ENCODE assay signal across 8 cellular contexts in the genomic region with DNA sequence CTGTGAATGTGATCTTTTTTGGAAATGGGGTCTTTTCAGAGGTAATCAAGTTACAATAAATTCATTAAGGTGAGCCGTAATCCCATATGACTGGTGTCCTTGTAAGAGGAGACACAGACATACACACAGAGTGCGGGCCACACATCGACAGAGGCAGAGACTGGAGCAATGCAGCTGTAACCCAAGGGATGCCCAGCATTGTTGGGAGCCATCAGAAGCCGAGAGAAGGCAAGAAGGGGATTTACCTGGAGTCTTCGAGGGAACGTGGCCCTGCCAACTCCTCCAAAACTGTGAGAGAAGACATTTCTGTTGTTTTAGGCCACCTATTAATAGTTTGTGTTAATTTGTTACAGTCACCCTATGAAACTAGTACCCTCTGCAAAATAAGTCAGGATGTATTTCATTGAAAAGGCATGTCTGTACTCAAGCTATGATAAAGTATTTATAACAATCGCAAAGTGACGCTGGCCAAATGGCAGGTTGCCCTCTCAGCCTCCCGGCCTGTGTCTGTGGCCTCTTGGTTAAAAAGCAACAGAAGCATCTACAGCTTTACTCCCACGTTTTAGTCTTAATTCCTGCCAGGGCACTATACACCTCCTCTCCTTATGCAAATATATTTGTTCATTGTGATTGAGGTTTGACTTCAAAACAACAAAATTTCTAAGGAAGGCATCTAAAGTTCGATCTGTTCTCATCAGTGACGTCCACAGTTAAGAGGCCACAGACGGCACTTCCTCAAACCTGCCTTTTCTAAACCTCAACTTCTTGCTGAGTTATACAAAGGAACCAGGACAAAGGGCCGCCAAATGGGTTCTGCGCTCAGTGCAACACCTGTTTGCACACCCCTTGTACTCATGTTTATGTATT. TPM values are rescaled to one million over a fixed set of nuclear protein-coding genes. Genes with fewer than 3 reads are reported as not detected.
DNase-seq lines count a peak whose midpoint lies in the region; ATAC-seq, FAIRE-seq and TF ChIP-seq lines count a peak whose summit lies in the region.

No MANE protein-coding gene starts in this region.

- CTCF ChIA-PET in K562 (lab: Yijun Ruan, JAX; ENCODE audit: low intra/inter-chr PET ratio), result no interaction called here

- no peak overlapping the region for H3K4me2 ChIP-seq in K562 (ENCODE audit: insufficient read depth, low read length)

- TF ChIP-seq CTCF in AG10803 (conservative IDR thresholded peaks at IDR 0.05; ENCODE audit: low read length) (no peak), K562 (IDR thresholded peaks at IDR 0.05 in 2 of 3, conservative IDR thresholded peaks at IDR 0.05 in 1 of 3; ENCODE audit: insufficient read depth in 2 of 3, low read depth in 1 of 3, low read length in 3 of 3) (no peak), lower lobe of right lung (IDR thresholded peaks at IDR 0.05) (no peak), D721Med (IDR thresholded peaks at IDR 0.05; ENCODE audit: insufficient read depth, missing control alignments) (no peak)

- TF ChIP-seq POLR2A in K562 (conservative IDR thresholded peaks at IDR 0.05), result no peak

- DNase-seq in AG10803 (ENCODE audit: low read depth), result peak; percentile 58
- DNase-seq in LHCN-M2 (ENCODE audit: low read depth), result peak; percentile 53
- DNase-seq in K562 (ENCODE audit: extremely low read depth in 1 of 4, low spot score in 3 of 4), result no peak
- peak; percentile 55 for DNase-seq in lower lobe of right lung
- no peak for DNase-seq in DMS 273 (lab: John Stamatoyannopoulos, UW; ENCODE audit: unreplicated experiment)
- no peak for DNase-seq in HAP-1 (ENCODE audit: low spot score in 2 of 2)
- DNase-seq in D721Med (ENCODE audit: insufficient read length, low spot score), result no peak

- no peaks in the 10 kb centered on the region for H3K36me3 ChIP-seq in K562 (ENCODE audit: control insufficient read depth, insufficient read depth, low read length)
- no peaks in the 10 kb centered on the region for H3K36me3 ChIP-seq in lower lobe of right lung
- no peaks in the 10 kb centered on the region for H3K36me3 ChIP-seq in HAP-1 (replicated peaks)

- H3K9me1 ChIP-seq in K562 (ENCODE audit: control insufficient read depth, insufficient read depth, low read length), result no peaks in the 10 kb centered on the region

- no peak overlapping the region for H3K9ac ChIP-seq in K562 (ENCODE audit: insufficient read depth in 1 of 2, low read depth in 2 of 2, low read length in 2 of 2)

- H3K27ac ChIP-seq in K562 (ENCODE audit: extremely low read depth, low read depth, low read length), result no peak overlapping the region
- H3K27ac ChIP-seq in lower lobe of right lung, result peak overlapping the region; percentile 81

- H3K79me2 ChIP-seq in K562 (ENCODE audit: control insufficient read depth, insufficient read depth, low read length), result no peaks in the 10 kb centered on the region

- in situ Hi-C loops in K562 (cut with MboI), result no loop called here
- in situ Hi-C loops in HAP-1 (cut with MboI; ENCODE audit: low sequenced_read_pairs), result no loop called here

- no peak for TF ChIP-seq EP300 in K562 (IDR thresholded peaks at IDR 0.05; ENCODE audit: low read length)

- WGBS in K562 (ENCODE audit: insufficient coverage, low coverage, missing lambda C conversion rate), result 52% methylated on average over 15 of the region's 15 CpGs

- H3K4me1 ChIP-seq in K562 (replicated peaks in 1 of 2; ENCODE audit: control insufficient read depth in 2 of 2, insufficient read depth in 2 of 2, low read length in 2 of 2), result peaks cover 0 to 5% of the 10 kb centered on the region in 2 experiments; a peak in 2 of 5 replicates
- peaks cover 70% of the 10 kb centered on the region for H3K4me1 ChIP-seq in lower lobe of right lung
- H3K4me1 ChIP-seq in HAP-1, result no peaks in the 10 kb centered on the region

- H3K4me3 ChIP-seq in AG10803 (ENCODE audit: low read length) (no peak overlapping the region), K562 (no peak overlapping the region), lower lobe of right lung (peak overlapping the region; percentile 17), HAP-1 (no peak overlapping the region)

- H3K27me3 ChIP-seq in K562 (ENCODE audit: control insufficient read depth in 2 of 2, insufficient read depth in 2 of 2, low read length in 2 of 2) (peaks cover 0 to 5% of the 10 kb centered on the region in 2 experiments; a peak in 1 of 5 replicates), lower lobe of right lung (ENCODE audit: low read depth) (no peaks in the 10 kb centered on the region), HAP-1 (ENCODE audit: low read depth) (no peaks in the 10 kb centered on the region)

- ATAC-seq in GM21367 (IDR thresholded peaks at IDR 0.05; ENCODE audit: unreplicated experiment) (peak; percentile 78), K562 (no peak), lower lobe of right lung (peak; percentile 71 to 74)

- no peak overlapping the region for H2AFZ ChIP-seq in K562 (ENCODE audit: low read depth, low read length)

- intact Hi-C loops in K562 (cut with micrococcal nuclease), result no loop called here
- intact Hi-C loops in lower lobe of right lung (cut with DNase I), result no loop called here

- peaks cover 2% of the 10 kb centered on the region; the same call in 1 of the 2 replicates for H4K20me1 ChIP-seq in K562 (replicated peaks; ENCODE audit: control insufficient read depth, insufficient read depth, low read length)

- FAIRE-seq in K562 (lab: Jason Lieb, UNC) (no peak), D721Med (lab: Jason Lieb, UNC) (no peak)

- no peak for TF ChIP-seq RAD21 in K562 (CRISPR knock-in tag; conservative IDR thresholded peaks at IDR 0.05 in 1 of 2, IDR thresholded peaks at IDR 0.05 in 1 of 2)

- BruUV-seq in K562 (replicated peaks; lab: Mats Ljungman, UMichigan), result no TSS peak

- no peaks in the 10 kb centered on the region for H3K9me3 ChIP-seq in K562 (replicated peaks; ENCODE audit: control insufficient read depth, insufficient read depth, low read depth, low read length)
- H3K9me3 ChIP-seq in lower lobe of right lung, result no peaks in the 10 kb centered on the region
- no peaks in the 10 kb centered on the region for H3K9me3 ChIP-seq in HAP-1

- POLR2A ChIA-PET in K562 (lab: Yijun Ruan, JAX), result no interaction called here

TF ChIP-seq in K562, 482 proteins besides CTCF, POLR2A, EP300 and RAD21:
- TF ChIP-seq SPI1 (IDR thresholded peaks at IDR 0.05; ENCODE audit: borderline replicate concordance, low read depth, low read length), result peak; percentile 82
- TF ChIP-seq ZSCAN32 (CRISPR knock-in tag; IDR thresholded peaks at IDR 0.05), result no peak
TF ChIP-seq in K562: peak in this region for 1.

RNA-seq across cellular contexts. Expression of gene HIPK2, which starts 46.8 kb away (rescaled TPM):
- total RNA-seq in LHCN-M2 (2014; rRNA removed), result 50.9 and 61.3 TPM in 2 replicates
- polyA plus RNA-seq in LHCN-M2 (2012), result 31.7 TPM
- 51.9 and 59.2 TPM in 2 replicates for total RNA-seq in K562 (2011; cell fraction: chromatin; rRNA removed; ENCODE audit: low replicate concordance)
- 15.1 and 17.3 TPM in 2 replicates for total RNA-seq in K562 (2011; cell fraction: nucleolus; rRNA removed)
- 16.6 and 21.8 TPM in 2 replicates for total RNA-seq in K562 (2011; cell fraction: nucleoplasm; rRNA removed)
- 3.8 and 5.7 TPM in 2 replicates for total RNA-seq in K562 (2014; rRNA removed)
- total RNA-seq in K562 (2014; rRNA removed; fragmentation: Illumina TruSeq; extraction: Trizol), result 5.4 and 5.5 TPM in 2 replicates
- 3.9 and 4.4 TPM in 2 replicates for total RNA-seq in K562 (2015; rRNA removed; fragmentation: Illumina TruSeq; extraction: Trizol)
- total RNA-seq in K562 (2021), result 17.5 and 19.8 TPM in 2 replicates
- polyA plus RNA-seq in K562 (2011; rRNA removed), result 8.8 and 10.0 TPM in 2 replicates
- polyA plus RNA-seq in K562 (2011; cell fraction: cytosol; rRNA removed), result 6.5 and 10.7 TPM in 2 replicates
- polyA plus RNA-seq in K562 (2011; cell fraction: nucleus; rRNA removed), result 15.6 and 30.0 TPM in 2 replicates
- 4.7 and 7.4 TPM in 2 replicates for polyA plus RNA-seq in K562 (2012)
- 9.9 and 10.1 TPM in 2 replicates for polyA plus RNA-seq in K562 (2014; fragmentation: Illumina TruSeq; extraction: Trizol)
- 1 to 10 TPM in 1 of 2 experiments, under 1 TPM in 1; 0.69 to 1.6 TPM for polyA plus RNA-seq in K562 (2014; fragmentation: Nextera tagmentation; extraction: Ambion mirVana)
- 5.1 and 5.5 TPM in 2 replicates for polyA plus RNA-seq in K562 (2014; rRNA removed)
- 31.9 and 34.7 TPM in 2 replicates for polyA minus RNA-seq in K562 (2011; rRNA and poly(A)+ RNA removed)
- 25.2 and 25.9 TPM in 2 replicates for polyA minus RNA-seq in K562 (2011; cell fraction: cytosol; rRNA and poly(A)+ RNA removed)
- 17.0 and 17.8 TPM in 2 replicates for polyA minus RNA-seq in K562 (2011; cell fraction: nucleus; rRNA and poly(A)+ RNA removed)
- 81.0 TPM for total RNA-seq in lower lobe of right lung

Comparison
In these comparisons a context has a peak if more than half of its experiments do, and no peak if none do; other contexts are left out.
1. DNase-seq: peak in AG10803 (single experiment), LHCN-M2 (single experiment) and lower lobe of right lung (single experiment); none in K562 (0 of 4), DMS 273 (single experiment), HAP-1 (0 of 2) and D721Med (single experiment).